Comparison of ENCODE assay signal across 10 cellular contexts in the genomic region with DNA sequence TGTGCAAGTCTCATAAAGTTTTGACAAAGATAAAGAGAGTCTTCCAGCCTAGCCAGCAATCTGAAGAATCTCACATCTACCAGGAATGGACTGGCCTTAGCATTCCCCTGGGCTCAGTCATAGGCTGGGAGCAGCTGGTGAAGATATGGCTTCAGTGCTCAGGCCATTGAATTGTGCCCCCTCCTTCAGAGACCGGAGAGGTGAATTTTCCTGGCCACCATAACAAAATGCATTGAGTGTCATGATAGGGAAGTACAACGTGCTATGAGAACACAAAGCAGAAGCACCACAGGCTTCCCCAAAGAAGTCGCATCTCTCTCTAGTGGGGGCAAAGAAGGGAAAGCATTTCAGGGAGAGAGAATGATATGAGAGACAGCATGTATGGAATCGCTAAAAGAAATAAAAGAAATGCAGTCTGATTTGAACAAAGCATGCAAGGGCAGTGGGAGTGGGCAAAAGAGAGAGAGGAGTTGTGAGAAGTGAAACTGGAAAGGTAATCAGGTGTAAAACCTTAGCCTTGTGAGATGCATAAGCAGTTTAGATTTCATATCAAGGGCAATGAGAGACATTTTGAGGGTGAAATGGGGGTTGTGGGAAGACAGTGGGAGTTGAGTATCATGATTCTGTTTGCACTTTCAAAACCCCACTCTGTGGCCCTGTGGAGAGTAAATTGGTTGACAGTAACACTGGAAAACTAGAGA. TPM values are rescaled to one million over a fixed set of nuclear protein-coding genes. Genes with fewer than 3 reads are reported as not detected.
A peak's percentile ranks its signal among the peaks of the same experiment; 100 is the strongest.
DNase-seq lines count a peak whose midpoint lies in the region; ATAC-seq lines count a peak whose summit lies in the region.
"Had no signal": no experiment of that assay in that cellular context is flagged by ENCODE, and none has a peak within 500 bp of the region (broad histone marks: within the 10 kb centered on the region; RNA-seq: fewer than 3 reads in every experiment).

No MANE protein-coding gene starts in this region.

- H3K36me3 ChIP-seq in mesenchymal stem cell (ENCODE audit: control insufficient read depth in 1 of 2, insufficient read depth in 2 of 2, low read depth in 1 of 2, low read length in 2 of 2) = no peaks in the 10 kb centered on the region

- no peak overlapping the region for H3K27ac ChIP-seq in mesenchymal stem cell (ENCODE audit: low read length, poor library complexity, severe bottlenecking)

- no peaks in the 10 kb centered on the region for H3K9me3 Mint-ChIP-seq in T-helper 2 cell treated with Interferon-gamma antibody and Interleukin-4, amounts not matched to agents 5 μg/mL and 100 μg/mL, for 36 hours

- H3K79me1 ChIP-seq in mesenchymal stem cell (replicated peaks; ENCODE audit: low read length, poor library complexity, severe bottlenecking) = no peaks in the 10 kb centered on the region

- H3K27me3 ChIP-seq in mesenchymal stem cell (ENCODE audit: control insufficient read depth in 1 of 2, insufficient read depth in 1 of 2, low read length in 2 of 2) = no peaks in the 10 kb centered on the region

- H3K27ac Mint-ChIP-seq in T-helper 2 cell treated with Interferon-gamma antibody and Interleukin-4, amounts not matched to agents 5 μg/mL and 100 μg/mL, for 36 hours = no peak overlapping the region

- H2AFZ ChIP-seq in mesenchymal stem cell (ENCODE audit: low read depth, low read length) = no peak overlapping the region

- no peaks in the 10 kb centered on the region for H3K9me3 ChIP-seq in mesenchymal stem cell (ENCODE audit: control insufficient read depth, low read length)

- WGBS in mesenchymal stem cell = 44% methylated on average over 4 of the region's 4 CpGs

- H3K27me3 Mint-ChIP-seq in T-helper 2 cell treated with Interferon-gamma antibody and Interleukin-4, amounts not matched to agents 5 μg/mL and 100 μg/mL, for 36 hours (ENCODE audit: low read depth) = no peaks in the 10 kb centered on the region

- no peak overlapping the region for H3K4me2 ChIP-seq in mesenchymal stem cell (ENCODE audit: low read length, poor library complexity, severe bottlenecking)

- H2BK5ac ChIP-seq in mesenchymal stem cell (ENCODE audit: low read depth, low read length, poor library complexity, severe bottlenecking) = no peak overlapping the region

- peak; percentile 0 for DNase-seq in mesenchymal stem cell
- no peak for DNase-seq in NCI-H510A (lab: John Stamatoyannopoulos, UW)
- no peak for DNase-seq in left lobe of liver (ENCODE audit: low spot score)
- no peak for DNase-seq in NCI-H510A treated with DMSO at 0.1 percent for 48 hours (lab: John Stamatoyannopoulos, UW)
- DNase-seq in T-helper 2 cell treated with Interferon-gamma antibody and Interleukin-4, amounts not matched to agents 5 μg/mL and 100 μg/mL, for 36 hours (ENCODE audit: low spot score) = no peak
- DNase-seq: NCI-H226 had no signal

- no peak overlapping the region for H3K9ac ChIP-seq in mesenchymal stem cell (ENCODE audit: low read length)

- H3K4me1 ChIP-seq in mesenchymal stem cell (ENCODE audit: control insufficient read depth, insufficient read depth, low read depth, low read length) = no peaks in the 10 kb centered on the region

- no peaks in the 10 kb centered on the region for H3K36me3 Mint-ChIP-seq in T-helper 2 cell treated with Interferon-gamma antibody and Interleukin-4, amounts not matched to agents 5 μg/mL and 100 μg/mL, for 36 hours (ENCODE audit: low read depth)

- no peak overlapping the region for H2AK5ac ChIP-seq in mesenchymal stem cell (ENCODE audit: low read length, severe bottlenecking)

- peaks cover 3% of the 10 kb centered on the region for H3K4me1 Mint-ChIP-seq in T-helper 2 cell treated with Interferon-gamma antibody and Interleukin-4, amounts not matched to agents 5 μg/mL and 100 μg/mL, for 36 hours (ENCODE audit: low read depth)

- no peak overlapping the region for H4K91ac ChIP-seq in mesenchymal stem cell (ENCODE audit: low read length)

- H3K4me3 ChIP-seq in mesenchymal stem cell (ENCODE audit: insufficient read depth in 1 of 2, low read depth in 1 of 2, low read length in 2 of 2) = no peak overlapping the region

- no peak overlapping the region for H3K23ac ChIP-seq in mesenchymal stem cell (ENCODE audit: low read length in 2 of 2)

- no peak overlapping the region for H3K4ac ChIP-seq in mesenchymal stem cell (ENCODE audit: low read depth in 1 of 2, low read length in 2 of 2)

- no peak overlapping the region for H3K18ac ChIP-seq in mesenchymal stem cell (ENCODE audit: low read depth in 1 of 2, low read length in 2 of 2)

- peak; percentile 89 for ATAC-seq in GM18508 (IDR thresholded peaks at IDR 0.05; ENCODE audit: insufficient read depth, unreplicated experiment)
- ATAC-seq in GM21619 (IDR thresholded peaks at IDR 0.05; ENCODE audit: unreplicated experiment) = peak; percentile 92
- peak; percentile 81 for ATAC-seq in HG03460 (IDR thresholded peaks at IDR 0.05; ENCODE audit: unreplicated experiment)
- ATAC-seq in left lobe of liver = no peak

- no peak overlapping the region for H3K14ac ChIP-seq in mesenchymal stem cell (ENCODE audit: low read length in 2 of 2)

- no peak overlapping the region for H2BK120ac ChIP-seq in mesenchymal stem cell (ENCODE audit: low read depth, low read length)

- H4K8ac ChIP-seq in mesenchymal stem cell (ENCODE audit: low read length) = no peak overlapping the region

- no peak overlapping the region for H2BK15ac ChIP-seq in mesenchymal stem cell (ENCODE audit: low read depth, poor library complexity, severe bottlenecking)

- no peak overlapping the region for H2BK12ac ChIP-seq in mesenchymal stem cell (ENCODE audit: low read length in 2 of 2)

- H3K4me3 Mint-ChIP-seq in T-helper 2 cell treated with Interferon-gamma antibody and Interleukin-4, amounts not matched to agents 5 μg/mL and 100 μg/mL, for 36 hours = no peak overlapping the region

RNA-seq across cellular contexts. Expression of a gene that starts 57.1 kb away (rescaled TPM):
- not detected for polyA plus RNA-seq in mesenchymal stem cell (2013, experiment 1 of 2)
- not detected for polyA plus RNA-seq in mesenchymal stem cell (2013, experiment 2 of 2)
- not detected for total RNA-seq in left lobe of liver
- total RNA-seq: liver had no signal
- polyA plus RNA-seq: liver had no signal
